8 cellular contexts compared by ENCODE assay signal in the genomic region with DNA sequence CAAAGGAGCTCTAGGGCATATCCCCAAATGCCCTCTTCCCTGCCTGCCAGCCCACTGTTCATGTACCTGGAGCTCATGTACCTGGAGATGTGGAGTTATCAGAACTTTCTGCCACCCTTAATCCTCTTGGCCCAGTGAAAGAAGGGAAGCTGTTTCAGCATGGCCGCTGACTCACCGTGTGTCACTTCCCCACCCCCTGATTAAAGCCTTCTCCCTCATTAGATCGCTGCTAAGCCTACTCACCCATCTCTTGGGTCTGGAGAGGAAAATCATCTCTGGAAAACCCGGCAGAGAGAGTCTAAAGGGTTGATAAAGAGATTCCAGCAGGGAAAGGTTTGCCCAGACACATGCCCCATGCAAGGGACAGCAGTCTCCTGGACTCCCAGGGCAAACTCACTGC. TPM values are rescaled to one million over a fixed set of nuclear protein-coding genes. Genes with fewer than 3 reads are reported as not detected.
A peak's percentile ranks its signal among the peaks of the same experiment; 100 is the strongest.
DNase-seq lines count a peak whose midpoint lies in the region; ATAC-seq and TF ChIP-seq lines count a peak whose summit lies in the region.

No MANE protein-coding gene starts in this region.

- peak overlapping the region; percentile 100 for H4K91ac ChIP-seq in IMR-90 (ENCODE audit: insufficient read depth, low read depth, low read length)

- H3K4me3 ChIP-seq in IMR-90 (ENCODE audit: insufficient read depth, low read depth, low read length) = no peak overlapping the region
- H3K4me3 ChIP-seq in astrocyte of the cerebellum (ENCODE audit: low read depth, low read length) = peak overlapping the region; percentile 6
- H3K4me3 ChIP-seq in mucosa of descending colon = no peak overlapping the region

- H2BK5ac ChIP-seq in IMR-90 (ENCODE audit: low read depth, low read length, poor library complexity, severe bottlenecking) = peak overlapping the region; percentile 96

- H3K4ac ChIP-seq in IMR-90 (ENCODE audit: low read depth, low read length) = peak overlapping the region; percentile 100

- H3K9me3 Mint-ChIP-seq in CD4-positive, alpha-beta T cell = no peaks in the 10 kb centered on the region
- no peaks in the 10 kb centered on the region for H3K9me3 Mint-ChIP-seq in neural crest cell

- peaks cover 60% of the 10 kb centered on the region for H3K9me1 ChIP-seq in IMR-90 (ENCODE audit: insufficient read depth, low read length)

- H4K20me1 ChIP-seq in IMR-90 (ENCODE audit: insufficient read depth, low read length) = no peaks in the 10 kb centered on the region

- H2AK9ac ChIP-seq in IMR-90 (replicated peaks; ENCODE audit: low read depth, low read length, poor library complexity) = peak overlapping the region; percentile 86

- peaks cover 48% of the 10 kb centered on the region for H3K4me1 Mint-ChIP-seq in CD4-positive, alpha-beta T cell (ENCODE audit: low read depth)
- peaks cover 20% of the 10 kb centered on the region for H3K4me1 Mint-ChIP-seq in neural crest cell

- no peak overlapping the region for H3K27ac Mint-ChIP-seq in CD4-positive, alpha-beta T cell
- H3K27ac Mint-ChIP-seq in neural crest cell (ENCODE audit: unreplicated experiment) = peak overlapping the region; percentile 66

- dilution Hi-C loops in IMR-90 (cut with HindIII; ENCODE audit: low sequenced_read_pairs, unreplicated experiment) = no loop called here

- H4K5ac ChIP-seq in IMR-90 (ENCODE audit: low read depth, low read length) = peak overlapping the region; percentile 83

- peak; percentile 18; the same call in 1 of the 2 replicates for TF ChIP-seq POLR2A in IMR-90 (IDR thresholded peaks at IDR 0.05; ENCODE audit: low read depth, low read length)

- H3K36me3 ChIP-seq in IMR-90 (ENCODE audit: control insufficient read depth, insufficient read depth, low read length) = no peaks in the 10 kb centered on the region
- H3K36me3 ChIP-seq in mucosa of descending colon (ENCODE audit: low read depth) = no peaks in the 10 kb centered on the region

- peak overlapping the region; percentile 100 for H2BK120ac ChIP-seq in IMR-90 (ENCODE audit: low read depth, low read length)

- peak overlapping the region; percentile 34; the same call in 1 of the 2 replicates for H3K4me2 ChIP-seq in IMR-90 (ENCODE audit: low read depth, low read length)

- peaks cover 7% of the 10 kb centered on the region for H3K27me3 Mint-ChIP-seq in CD4-positive, alpha-beta T cell
- H3K27me3 Mint-ChIP-seq in neural crest cell (ENCODE audit: low read depth) = peaks cover 43% of the 10 kb centered on the region

- TF ChIP-seq RAD21 in IMR-90 (IDR thresholded peaks at IDR 0.05; ENCODE audit: low read length) = peak; percentile 19; the same call in 1 of the 2 replicates

- peaks cover 0 to 51% of the 10 kb centered on the region in 2 experiments; a peak in 2 of 4 replicates for H3K79me1 ChIP-seq in IMR-90 (ENCODE audit: low read depth in 1 of 2, low read length in 2 of 2)

- H4K8ac ChIP-seq in IMR-90 (ENCODE audit: low read depth in 2 of 2, low read length in 2 of 2) = peak overlapping the region; percentile 81 to 98

- H3K27ac ChIP-seq in CD4-positive, alpha-beta T cell (ENCODE audit: low read depth, low read length) = no peak overlapping the region
- peak overlapping the region; percentile 87 for H3K27ac ChIP-seq in IMR-90 (ENCODE audit: insufficient read depth, low read length)

- H3K9ac ChIP-seq in IMR-90 (ENCODE audit: low read depth, low read length) = peak overlapping the region; percentile 22

- H3K56ac ChIP-seq in IMR-90 (ENCODE audit: extremely low read depth, insufficient read depth, low read length) = peak overlapping the region; percentile 64

- POLR2A ChIA-PET in CD4-positive, alpha-beta T cell (lab: Charles Lee) = interaction anchor here (2.3 kb wide), 1 partner anchor 147 kb away, joined by 19 read pairs; a partner anchor contains a TSS
- POLR2A ChIA-PET in IMR-90 (lab: Charles Lee; ENCODE audit: unreplicated experiment) = interaction anchor here (0.5 to 0.8 kb wide), 2 partner anchors 26 to 829 kb away, joined by 3 read pairs; no protein-coding TSS in a partner anchor

- H3K36me3 Mint-ChIP-seq in CD4-positive, alpha-beta T cell (ENCODE audit: low read depth) = no peaks in the 10 kb centered on the region
- no peaks in the 10 kb centered on the region for H3K36me3 Mint-ChIP-seq in neural crest cell (ENCODE audit: low read depth)

- CTCF ChIA-PET in CD4-positive, alpha-beta T cell (lab: Charles Lee) = interaction anchor here (4.4 kb wide), 1 partner anchor 7 kb away, joined by 33 read pairs; no protein-coding TSS in a partner anchor
- CTCF ChIA-PET in IMR-90 (lab: Yijun Ruan, JAX) = interaction anchor here (0.6 to 1.9 kb wide), 3 partner anchors 176 to 207 kb away, joined by 3 to 5 read pairs (median 3); no protein-coding TSS in a partner anchor

- BruUV-seq in IMR-90 (replicated peaks; lab: Mats Ljungman, UMichigan) = no TSS peak

- ATAC-seq in CD4-positive, alpha-beta T cell (ENCODE audit: poor library complexity) = no peak
- ATAC-seq in IMR-90 (ENCODE audit: low read depth) = peak; percentile 3; the same call in 1 of the 2 replicates
- ATAC-seq in mucosa of descending colon = no peak

- H2BK15ac ChIP-seq in IMR-90 (ENCODE audit: low read depth, low read length) = peak overlapping the region; percentile 95; the same call in 2 of the 3 replicates

- intact Hi-C loops in CD4-positive, alpha-beta T cell (cut with DNase I, micrococcal nuclease) = no loop called here
- intact Hi-C loops in IMR-90 (cut with micrococcal nuclease) = loop anchor here (5.0 kb wide), 1 partner anchor 41 kb away; no protein-coding TSS in a partner anchor
- intact Hi-C loops in mucosa of descending colon (cut with DNase I, micrococcal nuclease) = loop anchor here in 1 of 2 donors (10.0 kb wide), 1 partner anchor 178 kb away; no protein-coding TSS in a partner anchor
- intact Hi-C loops in head of caudate nucleus (cut with DNase I) = no loop called here

- H3K14ac ChIP-seq in IMR-90 (replicated peaks; ENCODE audit: low read depth, low read length) = peak overlapping the region; percentile 97

- H3K23ac ChIP-seq in IMR-90 (ENCODE audit: low read depth, low read length) = peak overlapping the region; percentile 91

- H3K4me1 ChIP-seq in IMR-90 (ENCODE audit: control insufficient read depth, insufficient read depth, low read length) (peaks cover 44% of the 10 kb centered on the region), mucosa of descending colon (ENCODE audit: low read depth) (peaks cover 28% of the 10 kb centered on the region)

- no peaks in the 10 kb centered on the region for H3K27me3 ChIP-seq in CD4-positive, alpha-beta T cell (ENCODE audit: control insufficient read depth, insufficient read depth, low read length)
- no peaks in the 10 kb centered on the region for H3K27me3 ChIP-seq in IMR-90 (ENCODE audit: control insufficient read depth, insufficient read depth, low read length)

- no peak for DNase-seq in CD4-positive, alpha-beta T cell
- DNase-seq in IMR-90 (peak; percentile 91), astrocyte of the cerebellum (ENCODE audit: low read depth) (no peak), neural crest cell (ENCODE audit: low read depth, low spot score) (no peak), mucosa of descending colon (no peak), ureter (ENCODE audit: low spot score) (no peak), head of caudate nucleus (no peak), DMS79 (lab: John Stamatoyannopoulos, UW) (no peak)

- in situ Hi-C loops in IMR-90 (cut with MboI; ENCODE audit: low sequenced_read_pairs) (no loop called here), astrocyte of the cerebellum (cut with HindIII; ENCODE audit: low sequenced_read_pairs) (no loop called here)

- peak overlapping the region; percentile 8 for H3K4me3 Mint-ChIP-seq in CD4-positive, alpha-beta T cell
- no peak overlapping the region for H3K4me3 Mint-ChIP-seq in neural crest cell

- TF ChIP-seq CTCF in CD4-positive, alpha-beta T cell (IDR thresholded peaks at IDR 0.05) = no peak
- no peak for TF ChIP-seq CTCF in IMR-90 (conservative IDR thresholded peaks at IDR 0.05; ENCODE audit: low read depth, low read length)
- TF ChIP-seq CTCF in astrocyte of the cerebellum (IDR thresholded peaks at IDR 0.05; ENCODE audit: low read depth, low read length, missing control alignments) = no peak
- no peak for TF ChIP-seq CTCF in neural crest cell (conservative IDR thresholded peaks at IDR 0.05)
- TF ChIP-seq CTCF in mucosa of descending colon (IDR thresholded peaks at IDR 0.05) = no peak

- peak overlapping the region; percentile 100 for H2BK20ac ChIP-seq in IMR-90 (ENCODE audit: low read depth, low read length)

- H3K18ac ChIP-seq in IMR-90 (ENCODE audit: low read depth, low read length) = peak overlapping the region; percentile 91

- WGBS in IMR-90 (ENCODE audit: extremely low coverage in 2 of 2, insufficient read length in 1 of 2), 2 experiments = no CpG with 5 or more reads among the region's 4 CpGs

- no peaks in the 10 kb centered on the region for H3K9me3 ChIP-seq in CD4-positive, alpha-beta T cell (ENCODE audit: control insufficient read depth, low read length)
- H3K9me3 ChIP-seq in IMR-90 (ENCODE audit: control insufficient read depth, insufficient read depth, low read length) = no peaks in the 10 kb centered on the region
- no peaks in the 10 kb centered on the region for H3K9me3 ChIP-seq in mucosa of descending colon

- H2AK5ac ChIP-seq in IMR-90 (ENCODE audit: low read depth, low read length) = peak overlapping the region; percentile 100

- peak overlapping the region; percentile 3 for H2AFZ ChIP-seq in IMR-90 (replicated peaks; ENCODE audit: low read length, poor library complexity)

TF ChIP-seq in IMR-90, 13 proteins besides CTCF, POLR2A, EP300 and RAD21 (continues in another document):
- 0 out of 2 replicates have a peak, but pooled peaks have one; percentile 32 for TF ChIP-seq BHLHE40 (IDR thresholded peaks at IDR 0.05; ENCODE audit: low read depth, low read length)
- peak; percentile 73 for TF ChIP-seq CEBPB (IDR thresholded peaks at IDR 0.05; ENCODE audit: low read depth, low read length)
- peak; percentile 42; the same call in 1 of the 2 replicates for TF ChIP-seq MXI1 (IDR thresholded peaks at IDR 0.05; ENCODE audit: borderline replicate concordance, low read depth, low read length)
- TF ChIP-seq NFE2L2 (IDR thresholded peaks at IDR 0.05; ENCODE audit: low read depth, low read length) = no peak
- TF ChIP-seq, protein P1, sequence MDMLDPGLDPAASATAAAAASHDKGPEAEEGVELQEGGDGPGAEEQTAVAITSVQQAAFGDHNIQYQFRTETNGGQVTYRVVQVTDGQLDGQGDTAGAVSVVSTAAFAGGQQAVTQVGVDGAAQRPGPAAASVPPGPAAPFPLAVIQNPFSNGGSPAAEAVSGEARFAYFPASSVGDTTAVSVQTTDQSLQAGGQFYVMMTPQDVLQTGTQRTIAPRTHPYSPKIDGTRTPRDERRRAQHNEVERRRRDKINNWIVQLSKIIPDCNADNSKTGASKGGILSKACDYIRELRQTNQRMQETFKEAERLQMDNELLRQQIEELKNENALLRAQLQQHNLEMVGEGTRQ (IDR thresholded peaks at IDR 0.05; ENCODE audit: low read depth, low read length) = no peak

RNA-seq across cellular contexts. Expression of a gene that starts 4.5 kb away (rescaled TPM):
- under 1 TPM; 0.45 to 0.47 TPM for total RNA-seq in CD4-positive, alpha-beta T cell
- total RNA-seq in IMR-90 (2012; rRNA removed) (23.8 and 26.7 TPM in 2 replicates), neural crest cell (0.93 and 1.3 TPM in 2 replicates), mucosa of descending colon (10 to 100 TPM in 1 of 3 donors, 1 to 10 TPM in 2; 1.7 to 10.2 (median 3.0) TPM), ureter (6.8 TPM)
- polyA plus RNA-seq in IMR-90 (2012; rRNA removed) = 79.3 and 81.8 TPM in 2 replicates
- 49.1 and 65.1 TPM in 2 replicates for polyA plus RNA-seq in IMR-90 (2012; cell fraction: cytosol; rRNA removed)
- 57.1 and 111 TPM in 2 replicates for polyA plus RNA-seq in IMR-90 (2012; cell fraction: nucleus; rRNA removed; ENCODE audit: low replicate concordance)
